ENCODE assay signal across 22 cellular contexts in the genomic region with DNA sequence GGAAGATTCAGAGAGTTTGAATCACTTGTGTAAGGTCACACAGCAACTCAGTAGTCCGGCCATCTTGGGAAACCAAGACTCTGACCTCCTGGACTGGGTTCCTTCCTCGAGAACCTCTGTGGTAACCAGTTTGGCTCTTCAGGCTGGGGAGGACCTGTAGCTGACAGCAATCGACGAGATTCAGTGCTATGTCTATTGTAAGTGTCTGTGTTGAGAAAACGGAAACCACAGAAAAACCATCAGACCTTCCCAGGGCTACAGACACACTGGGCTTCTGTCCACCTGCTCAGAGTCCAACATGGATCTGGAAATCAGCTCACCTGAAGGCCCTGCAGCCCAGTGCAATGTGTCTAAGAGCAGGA.
DNase-seq lines count a peak whose midpoint lies in the region; ATAC-seq and TF ChIP-seq lines count a peak whose summit lies in the region.
"Had no signal": no experiment of that assay in that cellular context is flagged by ENCODE, and none has a peak within 500 bp of the region (broad histone marks: within the 10 kb centered on the region; RNA-seq: fewer than 3 reads in every experiment).

No MANE protein-coding gene starts in this region.

- DNase-seq in WERI-Rb-1 (no peak), GDM1 (lab: John Stamatoyannopoulos, UW) (no peak), NAMALWA (ENCODE audit: low spot score) (no peak)
- no peak for DNase-seq in stimulated activated naive B cell treated with anti-CD40 and anti-IgM and Interleukin-4, amounts not matched to agents 10 μg/mL and 1 μg/mL and 100 μg/mL, for 72 hours
- DNase-seq: activated CD8-positive, alpha-beta memory T cell treated with anti-CD3 and anti-CD28 coated beads for 24 hours; activated T-cell treated with anti-CD3 and anti-CD28 coated beads, Interleukin-2, amount 50 U/mL, for 4 hours; amniotic stem cell; cortex of kidney; DMS153; GM23248; HFFc6; naive B cell; NCI-H1048; NCI-H187; NCI-H82 had no signal

- no peaks in the 10 kb centered on the region for H3K36me3 Mint-ChIP-seq in stimulated activated naive B cell treated with anti-CD40 and anti-IgM and Interleukin-4, amounts not matched to agents 10 μg/mL and 1 μg/mL and 100 μg/mL, for 72 hours
- H3K36me3 Mint-ChIP-seq: CD4-positive, CD25-positive, alpha-beta regulatory T cell; IgD-negative memory B cell; naive B cell had no signal

- no peak overlapping the region for H3K4me3 Mint-ChIP-seq in stimulated activated naive B cell treated with anti-CD40 and anti-IgM and Interleukin-4, amounts not matched to agents 10 μg/mL and 1 μg/mL and 100 μg/mL, for 72 hours
- H3K4me3 Mint-ChIP-seq: activated CD4-positive, alpha-beta T cell treated with anti-CD3 and anti-CD28 coated beads for 36 hours; activated naive CD4-positive, alpha-beta T cell treated with anti-CD3 and anti-CD28 coated beads for 36 hours; activated T-cell treated with anti-CD3 and anti-CD28 coated beads, Interleukin-2, amount 50 U/mL, for 4 hours; CD4-positive, CD25-positive, alpha-beta regulatory T cell; HFFc6; naive B cell had no signal

- ATAC-seq in GM18870 (IDR thresholded peaks at IDR 0.05; ENCODE audit: unreplicated experiment), result peak; percentile 62
- peak; percentile 65 for ATAC-seq in HG03432 (IDR thresholded peaks at IDR 0.05; ENCODE audit: unreplicated experiment)
- ATAC-seq in stimulated activated naive B cell treated with anti-CD40 and anti-IgM and Interleukin-4, amounts not matched to agents 10 μg/mL and 1 μg/mL and 100 μg/mL, for 72 hours (replicated peaks), result no peak
- ATAC-seq in HG03280 (IDR thresholded peaks at IDR 0.05; ENCODE audit: unreplicated experiment), result no peak
- ATAC-seq: activated T-cell treated with anti-CD3 and anti-CD28 coated beads, Interleukin-2, amount 50 U/mL, for 4 hours had no signal

- peaks cover 0 to 3% of the 10 kb centered on the region in 2 donors for H3K4me1 Mint-ChIP-seq in stimulated activated naive B cell treated with anti-CD40 and anti-IgM and Interleukin-4, amounts not matched to agents 10 μg/mL and 1 μg/mL and 100 μg/mL, for 72 hours
- H3K4me1 Mint-ChIP-seq: activated CD4-positive, alpha-beta T cell treated with anti-CD3 and anti-CD28 coated beads for 36 hours; CD4-positive, CD25-positive, alpha-beta regulatory T cell; IgD-negative memory B cell had no signal

- H3K4me3 ChIP-seq in WERI-Rb-1 (ENCODE audit: low read depth, low read length), result no peak overlapping the region
- H3K4me3 ChIP-seq: GM23248 had no signal

- no peak for TF ChIP-seq CTCF in WERI-Rb-1 (IDR thresholded peaks at IDR 0.05; ENCODE audit: low read depth, low read length)

- peak overlapping the region; percentile 9 for H3K27ac Mint-ChIP-seq in stimulated activated naive B cell treated with anti-CD40 and anti-IgM and Interleukin-4, amounts not matched to agents 10 μg/mL and 1 μg/mL and 100 μg/mL, for 72 hours
- H3K27ac Mint-ChIP-seq: activated CD4-positive, alpha-beta T cell treated with anti-CD3 and anti-CD28 coated beads for 36 hours; activated naive CD4-positive, alpha-beta T cell treated with anti-CD3 and anti-CD28 coated beads for 36 hours; HFFc6; IgD-negative memory B cell; naive B cell had no signal

- no peaks in the 10 kb centered on the region for H3K9me3 ChIP-seq in WERI-Rb-1 (ENCODE audit: severe bottlenecking)

- H3K9me3 Mint-ChIP-seq in stimulated activated naive B cell treated with anti-CD40 and anti-IgM and Interleukin-4, amounts not matched to agents 10 μg/mL and 1 μg/mL and 100 μg/mL, for 72 hours, result no peaks in the 10 kb centered on the region
- H3K9me3 Mint-ChIP-seq: activated naive CD4-positive, alpha-beta T cell treated with anti-CD3 and anti-CD28 coated beads for 36 hours; activated T-cell treated with anti-CD3 and anti-CD28 coated beads, Interleukin-2, amount 50 U/mL, for 4 hours; HFFc6; IgD-negative memory B cell; naive B cell had no signal

- H3K27me3 ChIP-seq in WERI-Rb-1 (ENCODE audit: insufficient read depth, low read depth, severe bottlenecking), result no peaks in the 10 kb centered on the region

- peak overlapping the region; percentile 97; the same call in 1 of the 2 replicates for H3K27ac ChIP-seq in WERI-Rb-1
- H3K27ac ChIP-seq: GM23248 had no signal

- H3K36me3 ChIP-seq in WERI-Rb-1, result no peaks in the 10 kb centered on the region

- peaks cover 20 to 26% of the 10 kb centered on the region in 2 donors for H3K27me3 Mint-ChIP-seq in stimulated activated naive B cell treated with anti-CD40 and anti-IgM and Interleukin-4, amounts not matched to agents 10 μg/mL and 1 μg/mL and 100 μg/mL, for 72 hours
- H3K27me3 Mint-ChIP-seq: CD4-positive, CD25-positive, alpha-beta regulatory T cell had no signal

Comparison
In these comparisons a context has a peak if more than half of its experiments do, and no peak if none do; other contexts are left out.
1. ATAC-seq: peak in GM18870 (single experiment) and HG03432 (single experiment); none in stimulated activated naive B cell treated with anti-CD40 and anti-IgM and Interleukin-4, amounts not matched to agents 10 μg/mL and 1 μg/mL and 100 μg/mL, for 72 hours (0 of 2) and HG03280 (single experiment).